1 cellular context compared by ENCODE assay signal in genomic region chr7:65004575-65004974, GRCh38.
TF ChIP-seq lines count a peak whose summit lies in the region.

No MANE protein-coding gene starts in this region.

TF ChIP-seq in K562, 482 proteins besides CTCF, POLR2A, EP300 and RAD21 (continues in another document):
- no peak for TF ChIP-seq GTF3C2 (IDR thresholded peaks at IDR 0.05; ENCODE audit: borderline replicate concordance, extremely low read depth, insufficient read length)
- no peak for TF ChIP-seq NCOA4 (IDR thresholded peaks at IDR 0.05; ENCODE audit: partially characterized antibody)
- no peak for TF ChIP-seq SUPT5H (IDR thresholded peaks at IDR 0.05)
- no peak for TF ChIP-seq ZNF121 (CRISPR knock-in tag; conservative IDR thresholded peaks at IDR 0.05)
- no peak for TF ChIP-seq RBM39 (optimal IDR thresholded peaks at IDR 0.05; ENCODE audit: low read depth, low read length)
- no peak for TF ChIP-seq ATF7 (IDR thresholded peaks at IDR 0.05)
- TF ChIP-seq LARP7 (IDR thresholded peaks at IDR 0.05): no peak
- no peak for TF ChIP-seq ZNF217 (CRISPR knock-in tag; IDR thresholded peaks at IDR 0.05)
- no peak for TF ChIP-seq ZKSCAN1 (IDR thresholded peaks at IDR 0.05; ENCODE audit: low read depth, low read length)
- peak; percentile 34; the same call in 1 of the 2 replicates for TF ChIP-seq POLR2H (tag; IDR thresholded peaks at IDR 0.05; ENCODE audit: low read depth)
- peak; percentile 9; the same call in 1 of the 2 replicates for TF ChIP-seq EP400 (IDR thresholded peaks at IDR 0.05)
- TF ChIP-seq SREBF1 (IDR thresholded peaks at IDR 0.05; ENCODE audit: borderline replicate concordance, low read depth, low read length): no peak
- 0 out of 2 replicates have a peak, but pooled peaks have one; percentile 25 for TF ChIP-seq TFAP4 (CRISPR knock-in tag; IDR thresholded peaks at IDR 0.05; ENCODE audit: borderline replicate concordance)
- no peak for TF ChIP-seq BCOR (IDR thresholded peaks at IDR 0.05)
- no peak for TF ChIP-seq THRAP3 (IDR thresholded peaks at IDR 0.05; ENCODE audit: borderline replicate concordance)
- TF ChIP-seq TCF3 (CRISPR knock-in tag; IDR thresholded peaks at IDR 0.05): no peak
- no peak for TF ChIP-seq ZNF395 (CRISPR knock-in tag; IDR thresholded peaks at IDR 0.05)
- no peak for TF ChIP-seq SRSF3 (IDR thresholded peaks at IDR 0.05; ENCODE audit: insufficient read depth, low read length)
- TF ChIP-seq NR4A1 (CRISPR knock-in tag; IDR thresholded peaks at IDR 0.05): no peak
- TF ChIP-seq NR4A1 (tag; IDR thresholded peaks at IDR 0.05): no peak
- 0 out of 2 replicates have a peak, but pooled peaks have one; percentile 36 for TF ChIP-seq AFF4 (CRISPR knock-in tag; IDR thresholded peaks at IDR 0.05)
- no peak for TF ChIP-seq HDAC8 (tag; IDR thresholded peaks at IDR 0.05)
- TF ChIP-seq CC2D1A (IDR thresholded peaks at IDR 0.05): no peak
- TF ChIP-seq ZNF175 (CRISPR knock-in tag; IDR thresholded peaks at IDR 0.05; ENCODE audit: low read depth): no peak
- TF ChIP-seq ZNF696 (CRISPR knock-in tag; conservative IDR thresholded peaks at IDR 0.05): no peak
- TF ChIP-seq TARDBP (IDR thresholded peaks at IDR 0.05): no peak
- TF ChIP-seq SMARCA5 (IDR thresholded peaks at IDR 0.05): 0 out of 2 replicates have a peak, but pooled peaks have one; percentile 19
- TF ChIP-seq TRIM24 (IDR thresholded peaks at IDR 0.05): no peak
- TF ChIP-seq ZNF146 (CRISPR knock-in tag; IDR thresholded peaks at IDR 0.05; ENCODE audit: unreplicated experiment): no peak
- no peak for TF ChIP-seq ARID4B (CRISPR knock-in tag; IDR thresholded peaks at IDR 0.05)
- TF ChIP-seq HNRNPLL (IDR thresholded peaks at IDR 0.05; ENCODE audit: low read depth, low read length, poor library complexity, severe bottlenecking): no peak
- no peak for TF ChIP-seq GTF2F1 (IDR thresholded peaks at IDR 0.05; ENCODE audit: low read depth, low read length)
- no peak for TF ChIP-seq CREB1 (IDR thresholded peaks at IDR 0.05)
- TF ChIP-seq CREB1 (CRISPR knock-in tag; IDR thresholded peaks at IDR 0.05): no peak
- TF ChIP-seq AFF1 (IDR thresholded peaks at IDR 0.05; ENCODE audit: low read depth in 1 of 2, partially characterized antibody in 2 of 2): peak in 1 of 2 experiments; percentile 19
- TF ChIP-seq NKRF (IDR thresholded peaks at IDR 0.05; ENCODE audit: borderline replicate concordance): no peak
- TF ChIP-seq BCLAF1 (IDR thresholded peaks at IDR 0.05; ENCODE audit: borderline replicate concordance in 1 of 2, control insufficient read depth in 1 of 2, low read depth in 2 of 2, low read length in 1 of 2): no peak
- TF ChIP-seq MCM7 (IDR thresholded peaks at IDR 0.05): no peak
- no peak for TF ChIP-seq ESRRA (IDR thresholded peaks at IDR 0.05; ENCODE audit: borderline replicate concordance, low read depth)
- no peak for TF ChIP-seq SP2 (IDR thresholded peaks at IDR 0.05; ENCODE audit: extremely low read depth, low read depth, low read length, poor library complexity, severe bottlenecking)
